ENCODE assay signal across 1 cellular context in the genomic region with DNA sequence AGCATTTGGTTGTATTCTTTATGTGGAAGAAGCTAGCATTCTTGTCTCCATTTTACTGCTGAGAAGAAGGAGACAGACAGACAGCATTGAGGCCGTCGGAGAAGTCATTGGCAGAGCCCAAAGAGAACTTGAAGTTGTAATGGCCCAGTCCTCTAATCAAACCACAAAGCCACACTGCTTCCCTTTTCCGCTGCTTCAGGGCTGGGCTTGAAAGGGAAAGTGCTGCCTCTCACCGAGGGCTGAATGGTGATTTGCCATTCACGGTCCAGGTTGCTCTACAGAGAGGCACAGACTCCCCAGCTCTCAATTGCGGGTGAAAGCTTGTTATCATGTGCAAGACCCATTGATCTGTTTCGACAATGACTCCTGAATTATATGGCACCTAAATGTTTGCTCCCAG.
TF ChIP-seq lines count a peak whose summit lies in the region.

No MANE protein-coding gene starts in this region.

TF ChIP-seq in K562, 482 proteins besides CTCF, POLR2A, EP300 and RAD21 (continued from another document):
- TF ChIP-seq, protein P1, sequence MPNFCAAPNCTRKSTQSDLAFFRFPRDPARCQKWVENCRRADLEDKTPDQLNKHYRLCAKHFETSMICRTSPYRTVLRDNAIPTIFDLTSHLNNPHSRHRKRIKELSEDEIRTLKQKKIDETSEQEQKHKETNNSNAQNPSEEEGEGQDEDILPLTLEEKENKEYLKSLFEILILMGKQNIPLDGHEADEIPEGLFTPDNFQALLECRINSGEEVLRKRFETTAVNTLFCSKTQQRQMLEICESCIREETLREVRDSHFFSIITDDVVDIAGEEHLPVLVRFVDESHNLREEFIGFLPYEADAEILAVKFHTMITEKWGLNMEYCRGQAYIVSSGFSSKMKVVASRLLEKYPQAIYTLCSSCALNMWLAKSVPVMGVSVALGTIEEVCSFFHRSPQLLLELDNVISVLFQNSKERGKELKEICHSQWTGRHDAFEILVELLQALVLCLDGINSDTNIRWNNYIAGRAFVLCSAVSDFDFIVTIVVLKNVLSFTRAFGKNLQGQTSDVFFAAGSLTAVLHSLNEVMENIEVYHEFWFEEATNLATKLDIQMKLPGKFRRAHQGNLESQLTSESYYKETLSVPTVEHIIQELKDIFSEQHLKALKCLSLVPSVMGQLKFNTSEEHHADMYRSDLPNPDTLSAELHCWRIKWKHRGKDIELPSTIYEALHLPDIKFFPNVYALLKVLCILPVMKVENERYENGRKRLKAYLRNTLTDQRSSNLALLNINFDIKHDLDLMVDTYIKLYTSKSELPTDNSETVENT (CRISPR knock-in tag; IDR thresholded peaks at IDR 0.05), result no peak
- TF ChIP-seq, protein P2, sequence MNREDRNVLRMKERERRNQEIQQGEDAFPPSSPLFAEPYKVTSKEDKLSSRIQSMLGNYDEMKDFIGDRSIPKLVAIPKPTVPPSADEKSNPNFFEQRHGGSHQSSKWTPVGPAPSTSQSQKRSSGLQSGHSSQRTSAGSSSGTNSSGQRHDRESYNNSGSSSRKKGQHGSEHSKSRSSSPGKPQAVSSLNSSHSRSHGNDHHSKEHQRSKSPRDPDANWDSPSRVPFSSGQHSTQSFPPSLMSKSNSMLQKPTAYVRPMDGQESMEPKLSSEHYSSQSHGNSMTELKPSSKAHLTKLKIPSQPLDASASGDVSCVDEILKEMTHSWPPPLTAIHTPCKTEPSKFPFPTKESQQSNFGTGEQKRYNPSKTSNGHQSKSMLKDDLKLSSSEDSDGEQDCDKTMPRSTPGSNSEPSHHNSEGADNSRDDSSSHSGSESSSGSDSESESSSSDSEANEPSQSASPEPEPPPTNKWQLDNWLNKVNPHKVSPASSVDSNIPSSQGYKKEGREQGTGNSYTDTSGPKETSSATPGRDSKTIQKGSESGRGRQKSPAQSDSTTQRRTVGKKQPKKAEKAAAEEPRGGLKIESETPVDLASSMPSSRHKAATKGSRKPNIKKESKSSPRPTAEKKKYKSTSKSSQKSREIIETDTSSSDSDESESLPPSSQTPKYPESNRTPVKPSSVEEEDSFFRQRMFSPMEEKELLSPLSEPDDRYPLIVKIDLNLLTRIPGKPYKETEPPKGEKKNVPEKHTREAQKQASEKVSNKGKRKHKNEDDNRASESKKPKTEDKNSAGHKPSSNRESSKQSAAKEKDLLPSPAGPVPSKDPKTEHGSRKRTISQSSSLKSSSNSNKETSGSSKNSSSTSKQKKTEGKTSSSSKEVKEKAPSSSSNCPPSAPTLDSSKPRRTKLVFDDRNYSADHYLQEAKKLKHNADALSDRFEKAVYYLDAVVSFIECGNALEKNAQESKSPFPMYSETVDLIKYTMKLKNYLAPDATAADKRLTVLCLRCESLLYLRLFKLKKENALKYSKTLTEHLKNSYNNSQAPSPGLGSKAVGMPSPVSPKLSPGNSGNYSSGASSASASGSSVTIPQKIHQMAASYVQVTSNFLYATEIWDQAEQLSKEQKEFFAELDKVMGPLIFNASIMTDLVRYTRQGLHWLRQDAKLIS (CRISPR knock-in tag; IDR thresholded peaks at IDR 0.05), result no peak
- TF ChIP-seq POLR3G (IDR thresholded peaks at IDR 0.05; ENCODE audit: extremely low read depth, insufficient read length, insufficient replicate concordance) (no peak), ZNF239 (CRISPR knock-in tag; IDR thresholded peaks at IDR 0.05) (no peak), CSDE1 (IDR thresholded peaks at IDR 0.05) (no peak), JUND (IDR thresholded peaks at IDR 0.05; ENCODE audit: borderline replicate concordance, low read depth, low read length) (no peak), JUND (tag; IDR thresholded peaks at IDR 0.05; ENCODE audit: borderline replicate concordance, low read depth, low read length) (no peak), ZNF121 (CRISPR knock-in tag; conservative IDR thresholded peaks at IDR 0.05) (no peak), BRF1 (IDR thresholded peaks at IDR 0.05; ENCODE audit: borderline replicate concordance, extremely low read depth, insufficient read length) (no peak), KAT7 (CRISPR knock-in tag; IDR thresholded peaks at IDR 0.05; ENCODE audit: borderline replicate concordance) (no peak), CHD1 (IDR thresholded peaks at IDR 0.05; ENCODE audit: low read length) (no peak), HDAC2 (IDR thresholded peaks at IDR 0.05) (no peak)
- TF ChIP-seq, protein P3, sequence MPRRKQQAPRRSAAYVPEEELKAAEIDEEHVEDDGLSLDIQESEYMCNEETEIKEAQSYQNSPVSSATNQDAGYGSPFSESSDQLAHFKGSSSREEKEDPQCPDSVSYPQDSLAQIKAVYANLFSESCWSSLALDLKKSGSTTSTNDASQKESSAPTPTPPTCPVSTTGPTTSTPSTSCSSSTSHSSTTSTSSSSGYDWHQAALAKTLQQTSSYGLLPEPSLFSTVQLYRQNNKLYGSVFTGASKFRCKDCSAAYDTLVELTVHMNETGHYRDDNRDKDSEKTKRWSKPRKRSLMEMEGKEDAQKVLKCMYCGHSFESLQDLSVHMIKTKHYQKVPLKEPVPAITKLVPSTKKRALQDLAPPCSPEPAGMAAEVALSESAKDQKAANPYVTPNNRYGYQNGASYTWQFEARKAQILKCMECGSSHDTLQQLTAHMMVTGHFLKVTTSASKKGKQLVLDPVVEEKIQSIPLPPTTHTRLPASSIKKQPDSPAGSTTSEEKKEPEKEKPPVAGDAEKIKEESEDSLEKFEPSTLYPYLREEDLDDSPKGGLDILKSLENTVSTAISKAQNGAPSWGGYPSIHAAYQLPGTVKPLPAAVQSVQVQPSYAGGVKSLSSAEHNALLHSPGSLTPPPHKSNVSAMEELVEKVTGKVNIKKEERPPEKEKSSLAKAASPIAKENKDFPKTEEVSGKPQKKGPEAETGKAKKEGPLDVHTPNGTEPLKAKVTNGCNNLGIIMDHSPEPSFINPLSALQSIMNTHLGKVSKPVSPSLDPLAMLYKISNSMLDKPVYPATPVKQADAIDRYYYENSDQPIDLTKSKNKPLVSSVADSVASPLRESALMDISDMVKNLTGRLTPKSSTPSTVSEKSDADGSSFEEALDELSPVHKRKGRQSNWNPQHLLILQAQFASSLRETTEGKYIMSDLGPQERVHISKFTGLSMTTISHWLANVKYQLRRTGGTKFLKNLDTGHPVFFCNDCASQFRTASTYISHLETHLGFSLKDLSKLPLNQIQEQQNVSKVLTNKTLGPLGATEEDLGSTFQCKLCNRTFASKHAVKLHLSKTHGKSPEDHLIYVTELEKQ (CRISPR knock-in tag; IDR thresholded peaks at IDR 0.05), result no peak
- TF ChIP-seq, protein P4, sequence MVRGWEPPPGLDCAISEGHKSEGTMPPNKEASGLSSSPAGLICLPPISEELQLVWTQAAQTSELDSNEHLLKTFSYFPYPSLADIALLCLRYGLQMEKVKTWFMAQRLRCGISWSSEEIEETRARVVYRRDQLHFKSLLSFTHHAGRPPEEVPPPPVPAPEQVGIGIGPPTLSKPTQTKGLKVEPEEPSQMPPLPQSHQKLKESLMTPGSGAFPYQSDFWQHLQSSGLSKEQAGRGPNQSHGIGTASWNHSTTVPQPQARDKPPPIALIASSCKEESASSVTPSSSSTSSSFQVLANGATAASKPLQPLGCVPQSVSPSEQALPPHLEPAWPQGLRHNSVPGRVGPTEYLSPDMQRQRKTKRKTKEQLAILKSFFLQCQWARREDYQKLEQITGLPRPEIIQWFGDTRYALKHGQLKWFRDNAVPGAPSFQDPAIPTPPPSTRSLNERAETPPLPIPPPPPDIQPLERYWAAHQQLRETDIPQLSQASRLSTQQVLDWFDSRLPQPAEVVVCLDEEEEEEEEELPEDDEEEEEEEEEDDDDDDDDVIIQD (CRISPR knock-in tag; IDR thresholded peaks at IDR 0.05), result no peak
- TF ChIP-seq, protein P5, sequence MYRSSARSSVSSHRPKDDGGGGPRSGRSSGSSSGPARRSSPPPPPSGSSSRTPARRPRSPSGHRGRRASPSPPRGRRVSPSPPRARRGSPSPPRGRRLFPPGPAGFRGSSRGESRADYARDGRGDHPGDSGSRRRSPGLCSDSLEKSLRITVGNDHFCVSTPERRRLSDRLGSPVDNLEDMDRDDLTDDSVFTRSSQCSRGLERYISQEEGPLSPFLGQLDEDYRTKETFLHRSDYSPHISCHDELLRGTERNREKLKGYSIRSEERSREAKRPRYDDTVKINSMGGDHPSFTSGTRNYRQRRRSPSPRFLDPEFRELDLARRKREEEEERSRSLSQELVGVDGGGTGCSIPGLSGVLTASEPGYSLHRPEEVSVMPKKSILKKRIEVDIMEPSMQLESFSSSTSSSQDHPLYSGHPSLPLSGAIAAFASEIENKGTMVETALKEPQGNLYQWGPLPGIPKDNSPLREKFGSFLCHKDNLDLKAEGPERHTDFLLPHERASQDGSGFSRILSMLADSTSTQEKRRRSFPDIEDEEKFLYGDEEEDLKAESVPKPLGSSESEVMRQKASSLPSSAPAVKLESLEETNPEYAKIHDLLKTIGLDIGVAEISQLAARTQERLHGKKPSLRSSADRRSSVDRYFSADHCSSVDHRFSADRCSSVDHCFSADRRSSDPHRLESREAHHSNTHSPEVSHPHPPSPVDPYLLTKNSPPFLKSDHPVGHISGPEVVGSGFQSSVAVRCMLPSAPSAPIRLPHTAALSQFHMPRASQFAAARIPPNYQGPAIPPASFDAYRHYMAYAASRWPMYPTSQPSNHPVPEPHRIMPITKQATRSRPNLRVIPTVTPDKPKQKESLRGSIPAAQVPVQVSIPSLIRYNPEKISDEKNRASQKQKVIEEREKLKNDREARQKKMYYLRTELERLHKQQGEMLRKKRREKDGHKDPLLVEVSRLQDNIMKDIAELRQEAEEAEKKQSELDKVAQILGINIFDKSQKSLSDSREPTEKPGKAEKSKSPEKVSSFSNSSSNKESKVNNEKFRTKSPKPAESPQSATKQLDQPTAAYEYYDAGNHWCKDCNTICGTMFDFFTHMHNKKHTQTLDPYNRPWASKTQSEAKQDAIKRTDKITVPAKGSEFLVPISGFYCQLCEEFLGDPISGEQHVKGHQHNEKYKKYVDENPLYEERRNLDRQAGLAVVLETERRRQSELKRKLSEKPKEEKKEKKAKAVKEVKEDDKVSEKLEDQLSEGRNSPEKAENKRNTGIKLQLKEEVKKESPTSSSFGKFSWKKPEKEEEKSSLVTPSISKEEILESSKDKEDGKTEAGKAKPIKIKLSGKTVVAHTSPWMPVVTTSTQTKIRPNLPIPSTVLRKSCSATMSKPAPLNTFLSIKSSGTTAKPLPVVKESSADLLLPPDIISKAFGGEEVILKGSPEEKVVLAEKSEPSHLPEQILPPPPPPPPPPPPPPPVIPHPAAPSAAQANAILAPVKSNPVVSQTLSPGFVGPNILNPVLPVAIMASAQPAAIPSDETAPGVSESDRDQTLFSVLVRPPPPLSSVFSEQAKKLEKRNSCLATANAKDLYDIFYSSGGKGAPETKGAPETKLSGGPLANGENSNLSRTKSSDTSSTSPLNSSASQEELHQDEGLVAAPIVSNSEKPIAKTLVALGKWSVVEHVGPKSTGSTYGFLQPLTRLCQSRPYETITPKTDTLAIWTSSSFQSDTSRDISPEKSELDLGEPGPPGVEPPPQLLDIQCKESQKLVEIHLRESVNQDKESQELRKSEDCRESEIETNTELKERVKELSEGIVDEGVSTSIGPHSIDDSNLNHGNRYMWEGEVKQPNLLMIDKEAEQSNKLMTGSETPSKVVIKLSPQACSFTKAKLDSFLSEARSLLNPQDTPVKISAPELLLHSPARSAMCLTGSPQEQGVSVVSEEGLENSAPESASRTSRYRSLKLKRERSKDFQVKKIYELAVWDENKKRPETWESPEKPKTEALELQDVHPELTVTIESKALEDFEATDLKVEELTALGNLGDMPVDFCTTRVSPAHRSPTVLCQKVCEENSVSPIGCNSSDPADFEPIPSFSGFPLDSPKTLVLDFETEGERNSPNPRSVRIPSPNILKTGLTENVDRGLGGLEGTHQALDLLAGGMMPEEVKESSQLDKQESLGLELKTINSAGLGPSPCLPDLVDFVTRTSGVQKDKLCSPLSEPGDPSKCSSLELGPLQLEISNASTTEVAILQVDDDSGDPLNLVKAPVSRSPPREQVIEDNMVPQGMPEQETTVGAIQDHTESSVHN (IDR thresholded peaks at IDR 0.05; ENCODE audit: borderline replicate concordance in 1 of 2, low read depth in 1 of 2), result no peak
- TF ChIP-seq, protein P6, sequence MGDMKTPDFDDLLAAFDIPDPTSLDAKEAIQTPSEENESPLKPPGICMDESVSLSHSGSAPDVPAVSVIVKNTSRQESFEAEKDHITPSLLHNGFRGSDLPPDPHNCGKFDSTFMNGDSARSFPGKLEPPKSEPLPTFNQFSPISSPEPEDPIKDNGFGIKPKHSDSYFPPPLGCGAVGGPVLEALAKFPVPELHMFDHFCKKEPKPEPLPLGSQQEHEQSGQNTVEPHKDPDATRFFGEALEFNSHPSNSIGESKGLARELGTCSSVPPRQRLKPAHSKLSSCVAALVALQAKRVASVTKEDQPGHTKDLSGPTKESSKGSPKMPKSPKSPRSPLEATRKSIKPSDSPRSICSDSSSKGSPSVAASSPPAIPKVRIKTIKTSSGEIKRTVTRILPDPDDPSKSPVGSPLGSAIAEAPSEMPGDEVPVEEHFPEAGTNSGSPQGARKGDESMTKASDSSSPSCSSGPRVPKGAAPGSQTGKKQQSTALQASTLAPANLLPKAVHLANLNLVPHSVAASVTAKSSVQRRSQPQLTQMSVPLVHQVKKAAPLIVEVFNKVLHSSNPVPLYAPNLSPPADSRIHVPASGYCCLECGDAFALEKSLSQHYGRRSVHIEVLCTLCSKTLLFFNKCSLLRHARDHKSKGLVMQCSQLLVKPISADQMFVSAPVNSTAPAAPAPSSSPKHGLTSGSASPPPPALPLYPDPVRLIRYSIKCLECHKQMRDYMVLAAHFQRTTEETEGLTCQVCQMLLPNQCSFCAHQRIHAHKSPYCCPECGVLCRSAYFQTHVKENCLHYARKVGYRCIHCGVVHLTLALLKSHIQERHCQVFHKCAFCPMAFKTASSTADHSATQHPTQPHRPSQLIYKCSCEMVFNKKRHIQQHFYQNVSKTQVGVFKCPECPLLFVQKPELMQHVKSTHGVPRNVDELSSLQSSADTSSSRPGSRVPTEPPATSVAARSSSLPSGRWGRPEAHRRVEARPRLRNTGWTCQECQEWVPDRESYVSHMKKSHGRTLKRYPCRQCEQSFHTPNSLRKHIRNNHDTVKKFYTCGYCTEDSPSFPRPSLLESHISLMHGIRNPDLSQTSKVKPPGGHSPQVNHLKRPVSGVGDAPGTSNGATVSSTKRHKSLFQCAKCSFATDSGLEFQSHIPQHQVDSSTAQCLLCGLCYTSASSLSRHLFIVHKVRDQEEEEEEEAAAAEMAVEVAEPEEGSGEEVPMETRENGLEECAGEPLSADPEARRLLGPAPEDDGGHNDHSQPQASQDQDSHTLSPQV (IDR thresholded peaks at IDR 0.05), result no peak
